Comparison of ENCODE assay signal across 20 cellular contexts in genomic region chr10:77315511-77316129, GRCh38.
DNase-seq lines count a peak whose midpoint lies in the region; ATAC-seq and FAIRE-seq lines count a peak whose summit lies in the region.
"Had no signal": no experiment of that assay in that cellular context is flagged by ENCODE, and none has a peak within 500 bp of the region (broad histone marks: within the 10 kb centered on the region; RNA-seq: fewer than 3 reads in every experiment).

No MANE protein-coding gene starts in this region.

- DNase-seq in D341Med (ENCODE audit: low spot score) (peak; percentile 34), DMS 273 treated with DMSO at 0.1 percent for 48 hours (lab: John Stamatoyannopoulos, UW) (peak; percentile 25), NCI-H446 treated with DMSO at 0.1 percent for 48 hours (lab: John Stamatoyannopoulos, UW) (peak; percentile 76), NCI-H1105 treated with DMSO at 0.1 percent for 48 hours (lab: John Stamatoyannopoulos, UW) (no peak), inferior parietal cortex (ENCODE audit: extremely low spot score) (no peak)
- DNase-seq: Caco-2; CD8-positive, alpha-beta T cell; DMS153; GOT3; NCI-H1092; NCI-H1436; NCI-H1930; NCI-H2107; NCI-H510A; Right ventricle myocardium superior; RPMI8226 had no signal

- ATAC-seq in HG03139 (IDR thresholded peaks at IDR 0.05; ENCODE audit: unreplicated experiment) = no peak
- ATAC-seq: CD8-positive, alpha-beta T cell; GM12878 had no signal

- peak; percentile 88 for FAIRE-seq in islet of Langerhans (lab: Jason Lieb, UNC)
- FAIRE-seq: G401.6, GM12878 had no signal

Comparison
In these comparisons a context has a peak if more than half of its experiments do, and no peak if none do; other contexts are left out.
1. DNase-seq: peak in D341Med (single experiment), DMS 273 treated with DMSO at 0.1 percent for 48 hours (single experiment) and NCI-H446 treated with DMSO at 0.1 percent for 48 hours (single experiment); none in NCI-H1105 treated with DMSO at 0.1 percent for 48 hours (single experiment) and inferior parietal cortex (single experiment).